ENCODE assay signal across 1 cellular context in the genomic region with DNA sequence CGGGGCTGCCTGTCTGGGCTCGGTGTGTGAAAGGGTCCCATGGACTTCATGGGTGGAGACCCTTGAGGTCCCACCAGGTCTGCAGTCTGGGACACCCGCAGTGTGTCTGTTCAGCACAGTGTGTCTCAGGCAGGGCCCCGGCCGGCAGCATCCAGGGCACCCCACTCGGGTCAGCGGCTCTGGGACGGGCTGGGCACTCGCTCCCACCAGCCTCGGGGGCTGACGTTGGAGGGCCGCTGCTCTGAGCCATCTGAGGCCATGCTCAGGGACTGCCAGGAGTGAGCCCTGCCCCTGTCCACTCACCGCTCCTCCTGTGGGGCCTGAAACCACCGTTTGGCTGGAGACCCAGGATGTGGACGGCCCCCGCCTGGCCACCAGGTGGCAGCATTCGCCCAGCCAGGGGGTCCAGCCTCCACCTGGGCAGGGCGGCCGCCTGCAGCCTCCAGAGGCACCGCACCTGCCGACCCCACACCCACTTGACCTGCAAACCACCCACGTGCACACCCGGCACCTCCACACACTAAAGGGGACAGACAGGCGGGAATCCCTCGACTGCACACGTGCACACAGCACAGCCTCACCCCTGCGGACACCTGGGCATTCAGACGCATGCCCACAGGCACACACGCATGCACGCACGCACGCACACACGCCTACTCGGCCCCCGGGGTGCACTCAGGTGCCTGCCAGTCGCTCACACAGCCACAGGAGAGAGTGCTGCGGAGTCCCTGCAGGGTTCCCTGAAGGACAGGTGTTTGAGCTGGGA.
TF ChIP-seq lines count a peak whose summit lies in the region.

No MANE protein-coding gene starts in this region.

TF ChIP-seq in HepG2, 621 proteins besides CTCF, POLR2A, EP300 and RAD21 (continued from another document and continues in another):
- TF ChIP-seq, protein P1, sequence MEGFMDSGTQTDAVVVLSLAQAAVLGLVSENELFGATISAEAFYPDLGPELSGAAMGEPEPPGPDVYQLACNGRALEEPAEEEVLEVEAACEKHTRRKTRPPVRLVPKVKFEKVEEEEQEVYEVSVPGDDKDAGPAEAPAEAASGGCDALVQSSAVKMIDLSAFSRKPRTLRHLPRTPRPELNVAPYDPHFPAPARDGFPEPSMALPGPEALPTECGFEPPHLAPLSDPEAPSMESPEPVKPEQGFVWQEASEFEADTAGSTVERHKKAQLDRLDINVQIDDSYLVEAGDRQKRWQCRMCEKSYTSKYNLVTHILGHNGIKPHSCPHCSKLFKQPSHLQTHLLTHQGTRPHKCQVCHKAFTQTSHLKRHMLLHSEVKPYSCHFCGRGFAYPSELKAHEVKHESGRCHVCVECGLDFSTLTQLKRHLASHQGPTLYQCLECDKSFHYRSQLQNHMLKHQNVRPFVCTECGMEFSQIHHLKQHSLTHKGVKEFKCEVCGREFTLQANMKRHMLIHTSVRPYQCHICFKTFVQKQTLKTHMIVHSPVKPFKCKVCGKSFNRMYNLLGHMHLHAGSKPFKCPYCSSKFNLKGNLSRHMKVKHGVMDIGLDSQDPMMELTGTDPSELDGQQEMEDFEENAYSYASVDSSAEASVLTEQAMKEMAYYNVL (CRISPR knock-in tag; IDR thresholded peaks at IDR 0.05; ENCODE audit: borderline replicate concordance): no peak; the same call in 1 of the 2 replicates
- TF ChIP-seq HHEX (CRISPR knock-in tag; IDR thresholded peaks at IDR 0.05) (no peak), ZNF431 (CRISPR knock-in tag; IDR thresholded peaks at IDR 0.05; ENCODE audit: borderline replicate concordance, low read depth) (peak; percentile 46; the same call in 1 of the 2 replicates), SNAPC2 (CRISPR knock-in tag; IDR thresholded peaks at IDR 0.05) (no peak), ZNF790 (CRISPR knock-in tag; IDR thresholded peaks at IDR 0.05; ENCODE audit: borderline replicate concordance) (peak; percentile 72; the same call in 1 of the 2 replicates), HDAC1 (CRISPR knock-in tag; IDR thresholded peaks at IDR 0.05) (peak; percentile 31), MLLT10 (CRISPR knock-in tag; IDR thresholded peaks at IDR 0.05) (no peak), ZFAT (CRISPR knock-in tag; conservative IDR thresholded peaks at IDR 0.05) (no peak), GFI1 (CRISPR knock-in tag; IDR thresholded peaks at IDR 0.05; ENCODE audit: borderline replicate concordance) (no peak), ISX (CRISPR knock-in tag; conservative IDR thresholded peaks at IDR 0.05) (no peak), TAF15 (IDR thresholded peaks at IDR 0.05; ENCODE audit: low read depth, low read length, poor library complexity, severe bottlenecking) (peak; percentile 24), ZNF343 (CRISPR knock-in tag; IDR thresholded peaks at IDR 0.05) (no peak), TARDBP (CRISPR knock-in tag; IDR thresholded peaks at IDR 0.05) (0 out of 2 replicates have a peak, but pooled peaks have one; percentile 34), PLRG1 (conservative IDR thresholded peaks at IDR 0.05) (no peak), BORCS8-MEF2B (CRISPR knock-in tag; IDR thresholded peaks at IDR 0.05) (peak; percentile 56; the same call in 1 of the 2 replicates), BCL6 (CRISPR knock-in tag; IDR thresholded peaks at IDR 0.05) (peak; percentile 59), FOXC1 (CRISPR knock-in tag; IDR thresholded peaks at IDR 0.05; ENCODE audit: borderline replicate concordance) (peak; percentile 90), ZKSCAN5 (CRISPR knock-in tag; IDR thresholded peaks at IDR 0.05) (no peak), ZSCAN29 (CRISPR knock-in tag; conservative IDR thresholded peaks at IDR 0.05) (no peak), ZSCAN31 (CRISPR knock-in tag; IDR thresholded peaks at IDR 0.05; ENCODE audit: low read depth) (peak; percentile 71; the same call in 1 of the 2 replicates), FLYWCH1 (CRISPR knock-in tag; IDR thresholded peaks at IDR 0.05) (no peak), ZIK1 (CRISPR knock-in tag; IDR thresholded peaks at IDR 0.05; ENCODE audit: borderline replicate concordance, low read depth) (no peak), ZNF713 (CRISPR knock-in tag; IDR thresholded peaks at IDR 0.05) (0 out of 2 replicates have a peak, but pooled peaks have one; percentile 43), MAFK (conservative IDR thresholded peaks at IDR 0.05 in 1 of 2, IDR thresholded peaks at IDR 0.05 in 1 of 2; ENCODE audit: low read length in 2 of 2) (no peak), MATR3 (CRISPR knock-in tag; IDR thresholded peaks at IDR 0.05) (0 out of 2 replicates have a peak, but pooled peaks have one; percentile 53), SMARCC2 (IDR thresholded peaks at IDR 0.05) (no peak), ZBTB20 (CRISPR knock-in tag; IDR thresholded peaks at IDR 0.05; ENCODE audit: borderline replicate concordance, low read depth) (no peak; the same call in 1 of the 2 replicates), FOXM1 (CRISPR knock-in tag; IDR thresholded peaks at IDR 0.05) (0 out of 2 replicates have a peak, but pooled peaks have one; percentile 30), ZNF235 (CRISPR knock-in tag; IDR thresholded peaks at IDR 0.05; ENCODE audit: borderline replicate concordance) (no peak), AGO2 (optimal IDR thresholded peaks at IDR 0.05; ENCODE audit: low read depth, low read length) (no peak), ZNF780A (CRISPR knock-in tag; IDR thresholded peaks at IDR 0.05) (no peak), SP140L (CRISPR knock-in tag; IDR thresholded peaks at IDR 0.05; ENCODE audit: borderline replicate concordance) (no peak), NR2F6 (IDR thresholded peaks at IDR 0.05) (no peak), NR2F6 (CRISPR knock-in tag; IDR thresholded peaks at IDR 0.05) (peak; percentile 53; the same call in 1 of the 2 replicates), NR2C2 (CRISPR knock-in tag; IDR thresholded peaks at IDR 0.05; ENCODE audit: borderline replicate concordance) (no peak), MEIS1 (CRISPR knock-in tag; IDR thresholded peaks at IDR 0.05; ENCODE audit: borderline replicate concordance) (peak; percentile 71; the same call in 1 of the 2 replicates), SOX6 (IDR thresholded peaks at IDR 0.05) (no peak), SOX6 (CRISPR knock-in tag; IDR thresholded peaks at IDR 0.05) (peak; percentile 77)
- TF ChIP-seq, protein P2, sequence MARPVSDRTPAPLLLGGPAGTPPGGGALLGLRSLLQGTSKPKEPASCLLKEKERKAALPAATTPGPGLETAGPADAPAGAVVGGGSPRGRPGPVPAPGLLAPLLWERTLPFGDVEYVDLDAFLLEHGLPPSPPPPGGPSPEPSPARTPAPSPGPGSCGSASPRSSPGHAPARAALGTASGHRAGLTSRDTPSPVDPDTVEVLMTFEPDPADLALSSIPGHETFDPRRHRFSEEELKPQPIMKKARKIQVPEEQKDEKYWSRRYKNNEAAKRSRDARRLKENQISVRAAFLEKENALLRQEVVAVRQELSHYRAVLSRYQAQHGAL (CRISPR knock-in tag; IDR thresholded peaks at IDR 0.05; ENCODE audit: not compliant biosample characterization): peak; percentile 46
- TF ChIP-seq, protein P3, sequence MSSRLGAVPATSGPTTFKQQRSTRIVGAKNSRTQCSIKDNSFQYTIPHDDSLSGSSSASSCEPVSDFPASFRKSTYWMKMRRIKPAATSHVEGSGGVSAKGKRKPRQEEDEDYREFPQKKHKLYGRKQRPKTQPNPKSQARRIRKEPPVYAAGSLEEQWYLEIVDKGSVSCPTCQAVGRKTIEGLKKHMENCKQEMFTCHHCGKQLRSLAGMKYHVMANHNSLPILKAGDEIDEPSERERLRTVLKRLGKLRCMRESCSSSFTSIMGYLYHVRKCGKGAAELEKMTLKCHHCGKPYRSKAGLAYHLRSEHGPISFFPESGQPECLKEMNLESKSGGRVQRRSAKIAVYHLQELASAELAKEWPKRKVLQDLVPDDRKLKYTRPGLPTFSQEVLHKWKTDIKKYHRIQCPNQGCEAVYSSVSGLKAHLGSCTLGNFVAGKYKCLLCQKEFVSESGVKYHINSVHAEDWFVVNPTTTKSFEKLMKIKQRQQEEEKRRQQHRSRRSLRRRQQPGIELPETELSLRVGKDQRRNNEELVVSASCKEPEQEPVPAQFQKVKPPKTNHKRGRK (CRISPR knock-in tag; IDR thresholded peaks at IDR 0.05): no peak
- TF ChIP-seq, protein P4, sequence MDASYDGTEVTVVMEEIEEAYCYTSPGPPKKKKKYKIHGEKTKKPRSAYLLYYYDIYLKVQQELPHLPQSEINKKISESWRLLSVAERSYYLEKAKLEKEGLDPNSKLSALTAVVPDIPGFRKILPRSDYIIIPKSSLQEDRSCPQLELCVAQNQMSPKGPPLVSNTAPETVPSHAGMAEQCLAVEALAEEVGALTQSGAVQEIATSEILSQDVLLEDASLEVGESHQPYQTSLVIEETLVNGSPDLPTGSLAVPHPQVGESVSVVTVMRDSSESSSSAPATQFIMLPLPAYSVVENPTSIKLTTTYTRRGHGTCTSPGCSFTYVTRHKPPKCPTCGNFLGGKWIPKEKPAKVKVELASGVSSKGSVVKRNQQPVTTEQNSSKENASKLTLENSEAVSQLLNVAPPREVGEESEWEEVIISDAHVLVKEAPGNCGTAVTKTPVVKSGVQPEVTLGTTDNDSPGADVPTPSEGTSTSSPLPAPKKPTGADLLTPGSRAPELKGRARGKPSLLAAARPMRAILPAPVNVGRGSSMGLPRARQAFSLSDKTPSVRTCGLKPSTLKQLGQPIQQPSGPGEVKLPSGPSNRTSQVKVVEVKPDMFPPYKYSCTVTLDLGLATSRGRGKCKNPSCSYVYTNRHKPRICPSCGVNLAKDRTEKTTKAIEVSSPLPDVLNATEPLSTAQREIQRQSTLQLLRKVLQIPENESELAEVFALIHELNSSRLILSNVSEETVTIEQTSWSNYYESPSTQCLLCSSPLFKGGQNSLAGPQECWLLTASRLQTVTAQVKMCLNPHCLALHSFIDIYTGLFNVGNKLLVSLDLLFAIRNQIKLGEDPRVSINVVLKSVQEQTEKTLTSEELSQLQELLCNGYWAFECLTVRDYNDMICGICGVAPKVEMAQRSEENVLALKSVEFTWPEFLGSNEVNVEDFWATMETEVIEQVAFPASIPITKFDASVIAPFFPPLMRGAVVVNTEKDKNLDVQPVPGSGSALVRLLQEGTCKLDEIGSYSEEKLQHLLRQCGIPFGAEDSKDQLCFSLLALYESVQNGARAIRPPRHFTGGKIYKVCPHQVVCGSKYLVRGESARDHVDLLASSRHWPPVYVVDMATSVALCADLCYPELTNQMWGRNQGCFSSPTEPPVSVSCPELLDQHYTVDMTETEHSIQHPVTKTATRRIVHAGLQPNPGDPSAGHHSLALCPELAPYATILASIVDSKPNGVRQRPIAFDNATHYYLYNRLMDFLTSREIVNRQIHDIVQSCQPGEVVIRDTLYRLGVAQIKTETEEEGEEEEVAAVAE (CRISPR knock-in tag; IDR thresholded peaks at IDR 0.05; ENCODE audit: borderline replicate concordance): no peak; the same call in 1 of the 2 replicates
- TF ChIP-seq, protein P5, sequence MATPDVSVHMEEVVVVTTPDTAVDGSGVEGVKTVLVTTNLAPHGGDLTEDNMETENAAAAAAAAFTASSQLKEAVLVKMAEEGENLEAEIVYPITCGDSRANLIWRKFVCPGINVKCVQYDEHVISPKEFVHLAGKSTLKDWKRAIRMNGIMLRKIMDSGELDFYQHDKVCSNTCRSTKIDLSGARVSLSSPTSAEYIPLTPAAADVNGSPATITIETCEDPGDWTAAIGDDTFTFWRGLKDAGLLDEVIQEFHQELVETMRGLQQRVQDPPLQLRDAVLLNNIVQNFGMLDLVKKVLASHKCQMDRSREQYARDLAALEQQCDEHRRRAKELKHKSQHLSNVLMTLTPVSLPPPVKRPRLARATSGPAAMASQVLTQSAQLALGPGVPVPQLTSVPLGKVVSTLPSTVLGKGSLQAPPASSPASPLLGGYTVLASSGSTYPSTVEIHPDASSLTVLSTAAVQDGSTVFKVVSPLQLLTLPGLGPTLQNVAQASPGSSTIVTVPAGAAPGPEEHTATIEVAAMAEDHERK (CRISPR knock-in tag; IDR thresholded peaks at IDR 0.05; ENCODE audit: low read depth): no peak
- TF ChIP-seq, protein P6, sequence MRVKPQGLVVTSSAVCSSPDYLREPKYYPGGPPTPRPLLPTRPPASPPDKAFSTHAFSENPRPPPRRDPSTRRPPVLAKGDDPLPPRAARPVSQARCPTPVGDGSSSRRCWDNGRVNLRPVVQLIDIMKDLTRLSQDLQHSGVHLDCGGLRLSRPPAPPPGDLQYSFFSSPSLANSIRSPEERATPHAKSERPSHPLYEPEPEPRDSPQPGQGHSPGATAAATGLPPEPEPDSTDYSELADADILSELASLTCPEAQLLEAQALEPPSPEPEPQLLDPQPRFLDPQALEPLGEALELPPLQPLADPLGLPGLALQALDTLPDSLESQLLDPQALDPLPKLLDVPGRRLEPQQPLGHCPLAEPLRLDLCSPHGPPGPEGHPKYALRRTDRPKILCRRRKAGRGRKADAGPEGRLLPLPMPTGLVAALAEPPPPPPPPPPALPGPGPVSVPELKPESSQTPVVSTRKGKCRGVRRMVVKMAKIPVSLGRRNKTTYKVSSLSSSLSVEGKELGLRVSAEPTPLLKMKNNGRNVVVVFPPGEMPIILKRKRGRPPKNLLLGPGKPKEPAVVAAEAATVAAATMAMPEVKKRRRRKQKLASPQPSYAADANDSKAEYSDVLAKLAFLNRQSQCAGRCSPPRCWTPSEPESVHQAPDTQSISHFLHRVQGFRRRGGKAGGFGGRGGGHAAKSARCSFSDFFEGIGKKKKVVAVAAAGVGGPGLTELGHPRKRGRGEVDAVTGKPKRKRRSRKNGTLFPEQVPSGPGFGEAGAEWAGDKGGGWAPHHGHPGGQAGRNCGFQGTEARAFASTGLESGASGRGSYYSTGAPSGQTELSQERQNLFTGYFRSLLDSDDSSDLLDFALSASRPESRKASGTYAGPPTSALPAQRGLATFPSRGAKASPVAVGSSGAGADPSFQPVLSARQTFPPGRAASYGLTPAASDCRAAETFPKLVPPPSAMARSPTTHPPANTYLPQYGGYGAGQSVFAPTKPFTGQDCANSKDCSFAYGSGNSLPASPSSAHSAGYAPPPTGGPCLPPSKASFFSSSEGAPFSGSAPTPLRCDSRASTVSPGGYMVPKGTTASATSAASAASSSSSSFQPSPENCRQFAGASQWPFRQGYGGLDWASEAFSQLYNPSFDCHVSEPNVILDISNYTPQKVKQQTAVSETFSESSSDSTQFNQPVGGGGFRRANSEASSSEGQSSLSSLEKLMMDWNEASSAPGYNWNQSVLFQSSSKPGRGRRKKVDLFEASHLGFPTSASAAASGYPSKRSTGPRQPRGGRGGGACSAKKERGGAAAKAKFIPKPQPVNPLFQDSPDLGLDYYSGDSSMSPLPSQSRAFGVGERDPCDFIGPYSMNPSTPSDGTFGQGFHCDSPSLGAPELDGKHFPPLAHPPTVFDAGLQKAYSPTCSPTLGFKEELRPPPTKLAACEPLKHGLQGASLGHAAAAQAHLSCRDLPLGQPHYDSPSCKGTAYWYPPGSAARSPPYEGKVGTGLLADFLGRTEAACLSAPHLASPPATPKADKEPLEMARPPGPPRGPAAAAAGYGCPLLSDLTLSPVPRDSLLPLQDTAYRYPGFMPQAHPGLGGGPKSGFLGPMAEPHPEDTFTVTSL (CRISPR knock-in tag; IDR thresholded peaks at IDR 0.05; ENCODE audit: borderline replicate concordance): no peak
- TF ChIP-seq, protein P7, sequence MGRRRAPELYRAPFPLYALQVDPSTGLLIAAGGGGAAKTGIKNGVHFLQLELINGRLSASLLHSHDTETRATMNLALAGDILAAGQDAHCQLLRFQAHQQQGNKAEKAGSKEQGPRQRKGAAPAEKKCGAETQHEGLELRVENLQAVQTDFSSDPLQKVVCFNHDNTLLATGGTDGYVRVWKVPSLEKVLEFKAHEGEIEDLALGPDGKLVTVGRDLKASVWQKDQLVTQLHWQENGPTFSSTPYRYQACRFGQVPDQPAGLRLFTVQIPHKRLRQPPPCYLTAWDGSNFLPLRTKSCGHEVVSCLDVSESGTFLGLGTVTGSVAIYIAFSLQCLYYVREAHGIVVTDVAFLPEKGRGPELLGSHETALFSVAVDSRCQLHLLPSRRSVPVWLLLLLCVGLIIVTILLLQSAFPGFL (CRISPR knock-in tag; IDR thresholded peaks at IDR 0.05): peak; percentile 90; the same call in 1 of the 2 replicates
